17 cellular contexts compared by ENCODE assay signal in genomic region chr13:60091573-60091972, GRCh38.
"Had no signal": no experiment of that assay in that cellular context is flagged by ENCODE, and none has a peak within 500 bp of the region (broad histone marks: within the 10 kb centered on the region; RNA-seq: fewer than 3 reads in every experiment).

No MANE protein-coding gene starts in this region.

- H3K4me3 ChIP-seq: left ventricle myocardium inferior had no signal

- H3K9me3 ChIP-seq: left ventricle myocardium inferior had no signal

- H3K36me3 Mint-ChIP-seq: stimulated activated naive B cell treated with anti-CD40 and anti-IgM and Interleukin-4, amounts not matched to agents 10 μg/mL and 1 μg/mL and 100 μg/mL, for 72 hours had no signal

- H3K27ac ChIP-seq: epithelial cell of prostate, left ventricle myocardium inferior, parathyroid adenoma had no signal

- H3K36me3 ChIP-seq: left ventricle myocardium inferior had no signal

- H3K4me1 ChIP-seq: left ventricle myocardium inferior, parathyroid adenoma had no signal

- H3K4me1 Mint-ChIP-seq: activated naive CD4-positive, alpha-beta T cell treated with anti-CD3 and anti-CD28 coated beads, Interleukin-2, amount 10 ng/mL, durations not matched to agents 7 days and 5 days; stimulated activated naive B cell treated with anti-CD40 and anti-IgM and Interleukin-4, amounts not matched to agents 10 μg/mL and 1 μg/mL and 100 μg/mL, for 72 hours had no signal

- DNase-seq: activated CD4-positive, alpha-beta T cell treated with anti-CD3 and anti-CD28 coated beads, Interleukin-2, amount 50 U/mL, for 1 hour; activated CD4-positive, CD25-positive, alpha-beta regulatory T cell treated with anti-CD3 and anti-CD28 coated beads, Interleukin-2, amount 50 U/mL, for 72 hours; activated CD8-positive, alpha-beta memory T cell treated with anti-CD3 and anti-CD28 coated beads, Interleukin-2, amount 50 U/mL, for 4 hours; activated naive CD4-positive, alpha-beta T cell treated with anti-CD3 and anti-CD28 coated beads, Interleukin-2, amount 10 ng/mL, durations not matched to agents 7 days and 5 days; activated naive CD8-positive, alpha-beta T cell treated with anti-CD3 and anti-CD28 coated beads, Interleukin-2, amount 50 U/mL, for 24 hours; activated T-cell treated with anti-CD3 and anti-CD28 coated beads, Interleukin-2, amount 50 U/mL, for 4 hours; aorta; dermis blood vessel endothelial cell; effector memory CD4-positive, alpha-beta T cell; immature natural killer cell; kidney glomerular epithelial cell; left ventricle myocardium inferior; mammary epithelial cell; stimulated activated naive B cell treated with anti-CD40 and anti-IgM and Interleukin-4, amounts not matched to agents 10 μg/mL and 1 μg/mL and 100 μg/mL, for 72 hours had no signal

- ATAC-seq: activated naive CD8-positive, alpha-beta T cell treated with anti-CD3 and anti-CD28 coated beads, Interleukin-2, amount 50 U/mL, for 24 hours; activated T-cell treated with anti-CD3 and anti-CD28 coated beads, Interleukin-2, amount 50 U/mL, for 4 hours; sciatic nerve; stimulated activated naive B cell treated with anti-CD40 and anti-IgM and Interleukin-4, amounts not matched to agents 10 μg/mL and 1 μg/mL and 100 μg/mL, for 72 hours had no signal

- H3K4me3 Mint-ChIP-seq: activated naive CD4-positive, alpha-beta T cell treated with anti-CD3 and anti-CD28 coated beads, Interleukin-2, amount 10 ng/mL, durations not matched to agents 7 days and 5 days; activated naive CD8-positive, alpha-beta T cell treated with anti-CD3 and anti-CD28 coated beads, Interleukin-2, amount 50 U/mL, for 24 hours; activated T-cell treated with anti-CD3 and anti-CD28 coated beads, Interleukin-2, amount 50 U/mL, for 4 hours; immature natural killer cell; stimulated activated naive B cell treated with anti-CD40 and anti-IgM and Interleukin-4, amounts not matched to agents 10 μg/mL and 1 μg/mL and 100 μg/mL, for 72 hours had no signal

- H3K79me2 ChIP-seq: parathyroid adenoma had no signal

- H2AFZ ChIP-seq: parathyroid adenoma had no signal

- H3K27me3 Mint-ChIP-seq: activated naive CD4-positive, alpha-beta T cell treated with anti-CD3 and anti-CD28 coated beads, Interleukin-2, amount 10 ng/mL, durations not matched to agents 7 days and 5 days; activated naive CD8-positive, alpha-beta T cell treated with anti-CD3 and anti-CD28 coated beads, Interleukin-2, amount 50 U/mL, for 24 hours; stimulated activated naive B cell treated with anti-CD40 and anti-IgM and Interleukin-4, amounts not matched to agents 10 μg/mL and 1 μg/mL and 100 μg/mL, for 72 hours had no signal

- H3K27ac Mint-ChIP-seq: activated naive CD8-positive, alpha-beta T cell treated with anti-CD3 and anti-CD28 coated beads, Interleukin-2, amount 50 U/mL, for 24 hours; immature natural killer cell; stimulated activated naive B cell treated with anti-CD40 and anti-IgM and Interleukin-4, amounts not matched to agents 10 μg/mL and 1 μg/mL and 100 μg/mL, for 72 hours had no signal

- H3K9me3 Mint-ChIP-seq: activated naive CD4-positive, alpha-beta T cell treated with anti-CD3 and anti-CD28 coated beads, Interleukin-2, amount 10 ng/mL, durations not matched to agents 7 days and 5 days; activated naive CD8-positive, alpha-beta T cell treated with anti-CD3 and anti-CD28 coated beads, Interleukin-2, amount 50 U/mL, for 24 hours; activated T-cell treated with anti-CD3 and anti-CD28 coated beads, Interleukin-2, amount 50 U/mL, for 4 hours; immature natural killer cell; stimulated activated naive B cell treated with anti-CD40 and anti-IgM and Interleukin-4, amounts not matched to agents 10 μg/mL and 1 μg/mL and 100 μg/mL, for 72 hours had no signal
